Comparison of ENCODE assay signal across 1 cellular context in the genomic region with DNA sequence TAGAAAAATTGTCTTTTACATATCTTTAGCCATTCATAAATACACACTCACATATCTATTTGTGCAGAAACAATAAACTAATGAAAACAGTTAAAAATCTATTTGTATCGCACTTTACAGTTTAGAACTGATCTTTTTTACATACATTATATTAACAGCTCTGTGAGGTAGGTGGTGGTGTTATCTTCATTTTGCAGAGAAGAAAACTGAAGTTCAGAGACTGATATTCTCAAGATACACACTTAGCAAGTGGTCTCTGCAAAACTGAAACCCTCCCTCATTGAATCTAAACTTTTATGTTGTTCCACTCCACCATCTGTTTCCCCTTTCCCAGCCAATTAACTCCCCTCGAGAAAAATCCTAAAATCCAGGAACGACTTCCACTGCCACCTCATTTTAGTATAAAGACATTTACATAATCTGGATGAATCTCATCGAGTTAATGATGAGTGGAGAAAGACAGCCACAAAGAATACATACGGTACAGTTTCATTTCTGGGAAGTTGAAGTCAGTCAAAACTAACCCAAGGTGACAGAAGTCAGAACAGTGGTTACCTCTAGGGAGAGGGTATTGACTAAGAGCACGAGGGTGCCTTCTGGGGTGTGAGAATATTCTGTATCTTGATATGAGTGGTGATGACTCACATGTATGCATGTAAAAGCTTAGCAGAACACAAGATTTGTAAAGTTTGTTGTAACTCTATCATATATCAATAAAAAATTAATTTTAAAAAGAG.
TF ChIP-seq lines count a peak whose summit lies in the region.

No MANE protein-coding gene starts in this region.

TF ChIP-seq in GM12878, 131 proteins besides CTCF, POLR2A, EP300 and RAD21 (continued from another document and continues in another):
- TF ChIP-seq RFX5 (IDR thresholded peaks at IDR 0.05; ENCODE audit: low read depth, low read length) (no peak), RB1 (IDR thresholded peaks at IDR 0.05; ENCODE audit: borderline replicate concordance) (no peak), NBN (IDR thresholded peaks at IDR 0.05) (no peak), SRF (IDR thresholded peaks at IDR 0.05; ENCODE audit: low read depth in 2 of 2, low read length in 2 of 2) (peak in 1 of 2 experiments; percentile 89; a peak in 2 of 4 replicates), GATAD2B (conservative IDR thresholded peaks at IDR 0.05; ENCODE audit: low read depth) (0 out of 2 replicates have a peak, but pooled peaks have one; percentile 39), JUNB (IDR thresholded peaks at IDR 0.05) (peak; percentile 100), FOS (IDR thresholded peaks at IDR 0.05; ENCODE audit: borderline replicate concordance, extremely low read depth, insufficient read length) (no peak), ZNF24 (IDR thresholded peaks at IDR 0.05) (peak; percentile 52; the same call in 1 of the 2 replicates), MTA2 (IDR thresholded peaks at IDR 0.05; ENCODE audit: low read depth) (peak; percentile 86), RELA (IDR thresholded peaks at IDR 0.05; ENCODE audit: borderline replicate concordance, partially characterized antibody) (no peak), POU2F2 (IDR thresholded peaks at IDR 0.05; ENCODE audit: borderline replicate concordance, low read depth, low read length) (peak; percentile 87; the same call in 2 of the 3 replicates), FOXM1 (IDR thresholded peaks at IDR 0.05; ENCODE audit: low read depth, low read length) (peak; percentile 95), TCF7 (IDR thresholded peaks at IDR 0.05; ENCODE audit: borderline replicate concordance) (peak; percentile 78), LARP7 (IDR thresholded peaks at IDR 0.05) (no peak), SUPT20H (IDR thresholded peaks at IDR 0.05; ENCODE audit: borderline replicate concordance, control insufficient read depth, low read depth, low read length) (no peak), BCL11A (IDR thresholded peaks at IDR 0.05; ENCODE audit: low read depth, low read length) (peak; percentile 99), ETV6 (conservative IDR thresholded peaks at IDR 0.05 in 1 of 2, IDR thresholded peaks at IDR 0.05 in 1 of 2; ENCODE audit: borderline replicate concordance in 1 of 2, low read depth in 1 of 2) (peak in 1 of 2 experiments; percentile 74; a peak in 2 of 4 replicates), HDGF (IDR thresholded peaks at IDR 0.05) (no peak), PAX8 (IDR thresholded peaks at IDR 0.05) (no peak), TCF12 (IDR thresholded peaks at IDR 0.05; ENCODE audit: low read depth, low read length) (peak; percentile 56; the same call in 1 of the 2 replicates), ZNF384 (IDR thresholded peaks at IDR 0.05; ENCODE audit: borderline replicate concordance, low read depth, low read length) (no peak), ASH2L (IDR thresholded peaks at IDR 0.05; ENCODE audit: borderline replicate concordance, low read depth) (no peak), ZBED1 (IDR thresholded peaks at IDR 0.05; ENCODE audit: borderline replicate concordance) (peak; percentile 83; the same call in 1 of the 2 replicates), MYC (IDR thresholded peaks at IDR 0.05; ENCODE audit: insufficient read depth, insufficient read length, insufficient replicate concordance, low read length, severe bottlenecking) (no peak), SMAD1 (IDR thresholded peaks at IDR 0.05; ENCODE audit: low read depth, partially characterized antibody) (peak; percentile 24), CBFB (IDR thresholded peaks at IDR 0.05; ENCODE audit: low read depth) (peak; percentile 66; the same call in 1 of the 2 replicates), MEF2B (IDR thresholded peaks at IDR 0.05; ENCODE audit: partially characterized antibody, poor library complexity, severe bottlenecking) (peak; percentile 91), NFYA (IDR thresholded peaks at IDR 0.05; ENCODE audit: borderline replicate concordance, low read depth, low read length) (no peak), HDAC6 (IDR thresholded peaks at IDR 0.05; ENCODE audit: unreplicated experiment) (no peak)
- TF ChIP-seq, protein P1, sequence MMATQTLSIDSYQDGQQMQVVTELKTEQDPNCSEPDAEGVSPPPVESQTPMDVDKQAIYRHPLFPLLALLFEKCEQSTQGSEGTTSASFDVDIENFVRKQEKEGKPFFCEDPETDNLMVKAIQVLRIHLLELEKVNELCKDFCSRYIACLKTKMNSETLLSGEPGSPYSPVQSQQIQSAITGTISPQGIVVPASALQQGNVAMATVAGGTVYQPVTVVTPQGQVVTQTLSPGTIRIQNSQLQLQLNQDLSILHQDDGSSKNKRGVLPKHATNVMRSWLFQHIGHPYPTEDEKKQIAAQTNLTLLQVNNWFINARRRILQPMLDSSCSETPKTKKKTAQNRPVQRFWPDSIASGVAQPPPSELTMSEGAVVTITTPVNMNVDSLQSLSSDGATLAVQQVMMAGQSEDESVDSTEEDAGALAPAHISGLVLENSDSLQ (IDR thresholded peaks at IDR 0.05) = peak; percentile 53
- TF ChIP-seq, protein P2, sequence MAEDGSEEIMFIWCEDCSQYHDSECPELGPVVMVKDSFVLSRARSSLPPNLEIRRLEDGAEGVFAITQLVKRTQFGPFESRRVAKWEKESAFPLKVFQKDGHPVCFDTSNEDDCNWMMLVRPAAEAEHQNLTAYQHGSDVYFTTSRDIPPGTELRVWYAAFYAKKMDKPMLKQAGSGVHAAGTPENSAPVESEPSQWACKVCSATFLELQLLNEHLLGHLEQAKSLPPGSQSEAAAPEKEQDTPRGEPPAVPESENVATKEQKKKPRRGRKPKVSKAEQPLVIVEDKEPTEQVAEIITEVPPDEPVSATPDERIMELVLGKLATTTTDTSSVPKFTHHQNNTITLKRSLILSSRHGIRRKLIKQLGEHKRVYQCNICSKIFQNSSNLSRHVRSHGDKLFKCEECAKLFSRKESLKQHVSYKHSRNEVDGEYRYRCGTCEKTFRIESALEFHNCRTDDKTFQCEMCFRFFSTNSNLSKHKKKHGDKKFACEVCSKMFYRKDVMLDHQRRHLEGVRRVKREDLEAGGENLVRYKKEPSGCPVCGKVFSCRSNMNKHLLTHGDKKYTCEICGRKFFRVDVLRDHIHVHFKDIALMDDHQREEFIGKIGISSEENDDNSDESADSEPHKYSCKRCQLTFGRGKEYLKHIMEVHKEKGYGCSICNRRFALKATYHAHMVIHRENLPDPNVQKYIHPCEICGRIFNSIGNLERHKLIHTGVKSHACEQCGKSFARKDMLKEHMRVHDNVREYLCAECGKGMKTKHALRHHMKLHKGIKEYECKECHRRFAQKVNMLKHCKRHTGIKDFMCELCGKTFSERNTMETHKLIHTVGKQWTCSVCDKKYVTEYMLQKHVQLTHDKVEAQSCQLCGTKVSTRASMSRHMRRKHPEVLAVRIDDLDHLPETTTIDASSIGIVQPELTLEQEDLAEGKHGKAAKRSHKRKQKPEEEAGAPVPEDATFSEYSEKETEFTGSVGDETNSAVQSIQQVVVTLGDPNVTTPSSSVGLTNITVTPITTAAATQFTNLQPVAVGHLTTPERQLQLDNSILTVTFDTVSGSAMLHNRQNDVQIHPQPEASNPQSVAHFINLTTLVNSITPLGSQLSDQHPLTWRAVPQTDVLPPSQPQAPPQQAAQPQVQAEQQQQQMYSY (CRISPR knock-in tag; IDR thresholded peaks at IDR 0.05) = no peak
- TF ChIP-seq, protein P3, sequence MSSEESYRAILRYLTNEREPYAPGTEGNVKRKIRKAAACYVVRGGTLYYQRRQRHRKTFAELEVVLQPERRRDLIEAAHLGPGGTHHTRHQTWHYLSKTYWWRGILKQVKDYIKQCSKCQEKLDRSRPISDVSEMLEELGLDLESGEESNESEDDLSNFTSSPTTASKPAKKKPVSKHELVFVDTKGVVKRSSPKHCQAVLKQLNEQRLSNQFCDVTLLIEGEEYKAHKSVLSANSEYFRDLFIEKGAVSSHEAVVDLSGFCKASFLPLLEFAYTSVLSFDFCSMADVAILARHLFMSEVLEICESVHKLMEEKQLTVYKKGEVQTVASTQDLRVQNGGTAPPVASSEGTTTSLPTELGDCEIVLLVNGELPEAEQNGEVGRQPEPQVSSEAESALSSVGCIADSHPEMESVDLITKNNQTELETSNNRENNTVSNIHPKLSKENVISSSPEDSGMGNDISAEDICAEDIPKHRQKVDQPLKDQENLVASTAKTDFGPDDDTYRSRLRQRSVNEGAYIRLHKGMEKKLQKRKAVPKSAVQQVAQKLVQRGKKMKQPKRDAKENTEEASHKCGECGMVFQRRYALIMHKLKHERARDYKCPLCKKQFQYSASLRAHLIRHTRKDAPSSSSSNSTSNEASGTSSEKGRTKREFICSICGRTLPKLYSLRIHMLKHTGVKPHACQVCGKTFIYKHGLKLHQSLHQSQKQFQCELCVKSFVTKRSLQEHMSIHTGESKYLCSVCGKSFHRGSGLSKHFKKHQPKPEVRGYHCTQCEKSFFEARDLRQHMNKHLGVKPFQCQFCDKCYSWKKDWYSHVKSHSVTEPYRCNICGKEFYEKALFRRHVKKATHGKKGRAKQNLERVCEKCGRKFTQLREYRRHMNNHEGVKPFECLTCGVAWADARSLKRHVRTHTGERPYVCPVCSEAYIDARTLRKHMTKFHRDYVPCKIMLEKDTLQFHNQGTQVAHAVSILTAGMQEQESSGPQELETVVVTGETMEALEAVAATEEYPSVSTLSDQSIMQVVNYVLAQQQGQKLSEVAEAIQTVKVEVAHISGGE (CRISPR knock-in tag; IDR thresholded peaks at IDR 0.05) = no peak
- TF ChIP-seq, protein P4, sequence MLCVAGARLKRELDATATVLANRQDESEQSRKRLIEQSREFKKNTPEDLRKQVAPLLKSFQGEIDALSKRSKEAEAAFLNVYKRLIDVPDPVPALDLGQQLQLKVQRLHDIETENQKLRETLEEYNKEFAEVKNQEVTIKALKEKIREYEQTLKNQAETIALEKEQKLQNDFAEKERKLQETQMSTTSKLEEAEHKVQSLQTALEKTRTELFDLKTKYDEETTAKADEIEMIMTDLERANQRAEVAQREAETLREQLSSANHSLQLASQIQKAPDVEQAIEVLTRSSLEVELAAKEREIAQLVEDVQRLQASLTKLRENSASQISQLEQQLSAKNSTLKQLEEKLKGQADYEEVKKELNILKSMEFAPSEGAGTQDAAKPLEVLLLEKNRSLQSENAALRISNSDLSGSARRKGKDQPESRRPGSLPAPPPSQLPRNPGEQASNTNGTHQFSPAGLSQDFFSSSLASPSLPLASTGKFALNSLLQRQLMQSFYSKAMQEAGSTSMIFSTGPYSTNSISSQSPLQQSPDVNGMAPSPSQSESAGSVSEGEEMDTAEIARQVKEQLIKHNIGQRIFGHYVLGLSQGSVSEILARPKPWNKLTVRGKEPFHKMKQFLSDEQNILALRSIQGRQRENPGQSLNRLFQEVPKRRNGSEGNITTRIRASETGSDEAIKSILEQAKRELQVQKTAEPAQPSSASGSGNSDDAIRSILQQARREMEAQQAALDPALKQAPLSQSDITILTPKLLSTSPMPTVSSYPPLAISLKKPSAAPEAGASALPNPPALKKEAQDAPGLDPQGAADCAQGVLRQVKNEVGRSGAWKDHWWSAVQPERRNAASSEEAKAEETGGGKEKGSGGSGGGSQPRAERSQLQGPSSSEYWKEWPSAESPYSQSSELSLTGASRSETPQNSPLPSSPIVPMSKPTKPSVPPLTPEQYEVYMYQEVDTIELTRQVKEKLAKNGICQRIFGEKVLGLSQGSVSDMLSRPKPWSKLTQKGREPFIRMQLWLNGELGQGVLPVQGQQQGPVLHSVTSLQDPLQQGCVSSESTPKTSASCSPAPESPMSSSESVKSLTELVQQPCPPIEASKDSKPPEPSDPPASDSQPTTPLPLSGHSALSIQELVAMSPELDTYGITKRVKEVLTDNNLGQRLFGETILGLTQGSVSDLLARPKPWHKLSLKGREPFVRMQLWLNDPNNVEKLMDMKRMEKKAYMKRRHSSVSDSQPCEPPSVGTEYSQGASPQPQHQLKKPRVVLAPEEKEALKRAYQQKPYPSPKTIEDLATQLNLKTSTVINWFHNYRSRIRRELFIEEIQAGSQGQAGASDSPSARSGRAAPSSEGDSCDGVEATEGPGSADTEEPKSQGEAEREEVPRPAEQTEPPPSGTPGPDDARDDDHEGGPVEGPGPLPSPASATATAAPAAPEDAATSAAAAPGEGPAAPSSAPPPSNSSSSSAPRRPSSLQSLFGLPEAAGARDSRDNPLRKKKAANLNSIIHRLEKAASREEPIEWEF (IDR thresholded peaks at IDR 0.05; ENCODE audit: insufficient replicate concordance, low read depth, low read length) = no peak
- TF ChIP-seq, protein P5, sequence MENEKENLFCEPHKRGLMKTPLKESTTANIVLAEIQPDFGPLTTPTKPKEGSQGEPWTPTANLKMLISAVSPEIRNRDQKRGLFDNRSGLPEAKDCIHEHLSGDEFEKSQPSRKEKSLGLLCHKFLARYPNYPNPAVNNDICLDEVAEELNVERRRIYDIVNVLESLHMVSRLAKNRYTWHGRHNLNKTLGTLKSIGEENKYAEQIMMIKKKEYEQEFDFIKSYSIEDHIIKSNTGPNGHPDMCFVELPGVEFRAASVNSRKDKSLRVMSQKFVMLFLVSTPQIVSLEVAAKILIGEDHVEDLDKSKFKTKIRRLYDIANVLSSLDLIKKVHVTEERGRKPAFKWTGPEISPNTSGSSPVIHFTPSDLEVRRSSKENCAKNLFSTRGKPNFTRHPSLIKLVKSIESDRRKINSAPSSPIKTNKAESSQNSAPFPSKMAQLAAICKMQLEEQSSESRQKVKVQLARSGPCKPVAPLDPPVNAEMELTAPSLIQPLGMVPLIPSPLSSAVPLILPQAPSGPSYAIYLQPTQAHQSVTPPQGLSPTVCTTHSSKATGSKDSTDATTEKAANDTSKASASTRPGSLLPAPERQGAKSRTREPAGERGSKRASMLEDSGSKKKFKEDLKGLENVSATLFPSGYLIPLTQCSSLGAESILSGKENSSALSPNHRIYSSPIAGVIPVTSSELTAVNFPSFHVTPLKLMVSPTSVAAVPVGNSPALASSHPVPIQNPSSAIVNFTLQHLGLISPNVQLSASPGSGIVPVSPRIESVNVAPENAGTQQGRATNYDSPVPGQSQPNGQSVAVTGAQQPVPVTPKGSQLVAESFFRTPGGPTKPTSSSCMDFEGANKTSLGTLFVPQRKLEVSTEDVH (IDR thresholded peaks at IDR 0.05; ENCODE audit: low read depth, partially characterized antibody) = no peak
- TF ChIP-seq, protein P6, sequence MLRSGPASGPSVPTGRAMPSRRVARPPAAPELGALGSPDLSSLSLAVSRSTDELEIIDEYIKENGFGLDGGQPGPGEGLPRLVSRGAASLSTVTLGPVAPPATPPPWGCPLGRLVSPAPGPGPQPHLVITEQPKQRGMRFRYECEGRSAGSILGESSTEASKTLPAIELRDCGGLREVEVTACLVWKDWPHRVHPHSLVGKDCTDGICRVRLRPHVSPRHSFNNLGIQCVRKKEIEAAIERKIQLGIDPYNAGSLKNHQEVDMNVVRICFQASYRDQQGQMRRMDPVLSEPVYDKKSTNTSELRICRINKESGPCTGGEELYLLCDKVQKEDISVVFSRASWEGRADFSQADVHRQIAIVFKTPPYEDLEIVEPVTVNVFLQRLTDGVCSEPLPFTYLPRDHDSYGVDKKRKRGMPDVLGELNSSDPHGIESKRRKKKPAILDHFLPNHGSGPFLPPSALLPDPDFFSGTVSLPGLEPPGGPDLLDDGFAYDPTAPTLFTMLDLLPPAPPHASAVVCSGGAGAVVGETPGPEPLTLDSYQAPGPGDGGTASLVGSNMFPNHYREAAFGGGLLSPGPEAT (IDR thresholded peaks at IDR 0.05; ENCODE audit: low read depth) = peak; percentile 37; the same call in 1 of the 2 replicates
